14 cellular contexts compared by ENCODE assay signal in the genomic region with DNA sequence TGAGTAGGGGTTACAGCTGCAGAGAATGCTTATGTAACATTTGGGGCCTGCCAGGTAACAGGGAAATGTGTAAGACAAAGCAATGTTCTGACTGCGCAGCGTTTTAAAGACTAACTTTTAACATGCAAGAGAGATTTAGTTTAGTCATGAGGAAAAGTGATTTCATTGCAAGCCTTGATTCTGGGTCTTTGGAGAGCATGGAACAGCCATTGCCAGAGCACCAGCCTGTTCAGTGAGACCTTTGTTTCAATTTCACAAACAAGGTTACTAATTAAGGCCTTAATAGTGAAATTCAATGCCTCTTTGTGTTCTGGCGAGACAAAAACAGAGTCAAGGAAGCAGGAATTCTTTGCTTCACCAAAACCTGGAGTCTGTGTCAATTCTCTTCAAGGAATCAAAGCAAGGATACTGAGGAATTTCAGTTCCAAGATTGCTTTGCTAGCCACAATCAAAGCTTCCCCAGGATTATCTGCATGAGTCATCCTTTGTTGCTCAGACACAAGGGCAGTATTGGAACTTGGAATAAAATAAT. TPM values are rescaled to one million over a fixed set of nuclear protein-coding genes. Genes with fewer than 3 reads are reported as not detected.
DNase-seq lines count a peak whose midpoint lies in the region; TF ChIP-seq lines count a peak whose summit lies in the region.
"Had no signal": no experiment of that assay in that cellular context is flagged by ENCODE, and none has a peak within 500 bp of the region (broad histone marks: within the 10 kb centered on the region; RNA-seq: fewer than 3 reads in every experiment).

No MANE protein-coding gene starts in this region.

- H3K36me3 Mint-ChIP-seq in neural progenitor cell: peaks cover 30% of the 10 kb centered on the region

- no peak overlapping the region for H3K27ac ChIP-seq in neural progenitor cell
- H3K27ac ChIP-seq: Peyer's patch had no signal

- H3K4me1 Mint-ChIP-seq in neural progenitor cell: peaks cover 21% of the 10 kb centered on the region

- H4K20me1 ChIP-seq in neural progenitor cell (ENCODE audit: low read depth): peaks cover 26% of the 10 kb centered on the region

- DNase-seq in AG08396 (ENCODE audit: low spot score) (peak; percentile 34), M059J (ENCODE audit: low read depth) (peak; percentile 65), epithelial cell of esophagus (ENCODE audit: low read depth) (peak; percentile 53), neural progenitor cell (ENCODE audit: low spot score) (peak; percentile 53), NCI-H1436 treated with DMSO at 0.1 percent for 48 hours (lab: John Stamatoyannopoulos, UW) (no peak), T-helper 2 cell (no peak), SIG-M5 (lab: John Stamatoyannopoulos, UW) (no peak)
- no peak for DNase-seq in central memory CD4-positive, alpha-beta T cell
- DNase-seq: activated CD4-positive, CD25-positive, alpha-beta regulatory T cell; activated effector memory CD4-positive, alpha-beta T cell treated with anti-CD3 and anti-CD28 coated beads, Interleukin-2, amount 50 U/mL, for 16 hours; effector memory CD4-positive, alpha-beta T cell; NCI-H1436; Peyer's patch; stimulated activated naive CD4-positive, alpha-beta T cell treated with Interleukin-2 at 50 U/mL for 16 hours had no signal

- H3K4me3 ChIP-seq in epithelial cell of esophagus (ENCODE audit: low read length): no peak overlapping the region
- H3K4me3 ChIP-seq in neural progenitor cell: no peak overlapping the region
- H3K4me3 ChIP-seq: Peyer's patch had no signal

- H3K79me2 ChIP-seq in neural progenitor cell (ENCODE audit: low read depth): no peaks in the 10 kb centered on the region

- H3K9ac ChIP-seq in neural progenitor cell: no peak overlapping the region

- no peak overlapping the region for H2AFZ ChIP-seq in neural progenitor cell (replicated peaks)

- peaks cover 5% of the 10 kb centered on the region for H3K9me3 Mint-ChIP-seq in neural progenitor cell

- peak overlapping the region; percentile 17 for H3K27ac Mint-ChIP-seq in neural progenitor cell

- peaks cover 42% of the 10 kb centered on the region for H3K4me1 ChIP-seq in neural progenitor cell
- H3K4me1 ChIP-seq: Peyer's patch had no signal

- H3K4me2 ChIP-seq in neural progenitor cell: peak overlapping the region; percentile 38

- peaks cover 7% of the 10 kb centered on the region for H3K36me3 ChIP-seq in neural progenitor cell
- H3K36me3 ChIP-seq: Peyer's patch had no signal

- H3K27me3 ChIP-seq in neural progenitor cell: no peaks in the 10 kb centered on the region
- H3K27me3 ChIP-seq: Peyer's patch had no signal

- peaks cover 2% of the 10 kb centered on the region for H3K27me3 Mint-ChIP-seq in neural progenitor cell (ENCODE audit: insufficient read depth, low read depth)

- peaks cover 8% of the 10 kb centered on the region for H3K9me3 ChIP-seq in neural progenitor cell (ENCODE audit: low read depth)
- H3K9me3 ChIP-seq: Peyer's patch had no signal

- H3K4me3 Mint-ChIP-seq in neural progenitor cell: no peak overlapping the region

- H3F3A ChIP-seq in neural progenitor cell (ENCODE audit: low read depth): peaks cover 35% of the 10 kb centered on the region

- TF ChIP-seq CTCF in epithelial cell of esophagus (IDR thresholded peaks at IDR 0.05; ENCODE audit: insufficient read depth, low read depth, low read length, missing control alignments) (no peak), neural progenitor cell (IDR thresholded peaks at IDR 0.05) (no peak)

RNA-seq across cellular contexts. Expression of a gene that starts 14.4 kb away (rescaled TPM):
- total RNA-seq in M059J (2014; rRNA removed; shearing (Covaris generic)): not detected in 2 replicates
- not detected in 2 replicates for total RNA-seq in neural progenitor cell (ENCODE audit: low replicate concordance)

RNA-seq across cellular contexts. Expression of a gene that starts 53.9 kb away (rescaled TPM):
- total RNA-seq in M059J (2014; rRNA removed; shearing (Covaris generic)): 34.1 and 39.6 TPM in 2 replicates
- 41.3 and 57.4 TPM in 2 replicates for total RNA-seq in neural progenitor cell (ENCODE audit: low replicate concordance)

Comparison
In these comparisons a context has a peak if more than half of its experiments do, and no peak if none do; other contexts are left out.
1. DNase-seq: peak in AG08396 (single experiment), M059J (single experiment), epithelial cell of esophagus (single experiment) and neural progenitor cell (single experiment); none in NCI-H1436 treated with DMSO at 0.1 percent for 48 hours (single experiment), T-helper 2 cell (0 of 5), central memory CD4-positive, alpha-beta T cell (single experiment) and SIG-M5 (single experiment).